In genomic region chr10:92130622-92131270, GRCh38 we compare ENCODE assay signal across 25 cellular contexts.
DNase-seq lines count a peak whose midpoint lies in the region; ATAC-seq, FAIRE-seq and TF ChIP-seq lines count a peak whose summit lies in the region.
"Had no signal": no experiment of that assay in that cellular context is flagged by ENCODE, and none has a peak within 500 bp of the region (broad histone marks: within the 10 kb centered on the region; RNA-seq: fewer than 3 reads in every experiment).

No MANE protein-coding gene starts in this region.

- H3K4me1 ChIP-seq in HepG2 (ENCODE audit: insufficient read depth, low read length) (peaks cover 34% of the 10 kb centered on the region), right lobe of liver (peaks cover 0 to 30% (median 7%) of the 10 kb centered on the region in 4 donors), upper lobe of left lung (peaks cover 0 to 5% (median 1%) of the 10 kb centered on the region in 4 donors)
- H3K4me1 ChIP-seq: BE2C, BLaER1 had no signal

- no peak overlapping the region for H2AFZ ChIP-seq in HepG2 (ENCODE audit: low read length)

- TF ChIP-seq CTCF in HepG2 (CRISPR knock-in tag; IDR thresholded peaks at IDR 0.05) (no peak), right lobe of liver (IDR thresholded peaks at IDR 0.05) (no peak), upper lobe of left lung (IDR thresholded peaks at IDR 0.05) (no peak)

- ATAC-seq in HepG2 (peak; percentile 56; the same call in 2 of the 3 replicates), right lobe of liver (peak; percentile 42 to 75 (median 62)), upper lobe of left lung (ENCODE audit: low FRiP score in 2 of 2) (no peak), GM18909 (IDR thresholded peaks at IDR 0.05; ENCODE audit: poor library complexity, unreplicated experiment) (no peak), GM18511 (IDR thresholded peaks at IDR 0.05; ENCODE audit: unreplicated experiment) (no peak)
- ATAC-seq: GM12878 had no signal

- BruUV-seq in HepG2 (replicated peaks; lab: Mats Ljungman, UMichigan) = no TSS peak

- DNase-seq in H54 (ENCODE audit: insufficient read length, low spot score) (no peak), HepG2 (ENCODE audit: low spot score) (no peak), right lobe of liver (no peak), upper lobe of left lung (no peak), OCI-M2 (lab: John Stamatoyannopoulos, UW; ENCODE audit: unreplicated experiment) (no peak)
- DNase-seq: 8988T; BE2C; C1 segment of cervical spinal cord; CD4-positive, alpha-beta memory T cell; CD4-positive, CD25-positive, alpha-beta regulatory T cell; CD8-positive, alpha-beta memory T cell; COR-L47; DMS 273 treated with DMSO at 0.1 percent for 48 hours; DMS153; DMS53; DMS79; DND-41; GDM1 had no signal

- TF ChIP-seq POLR2A in H54 (IDR thresholded peaks at IDR 0.05; ENCODE audit: low read depth, low read length) (no peak), HepG2 (IDR thresholded peaks at IDR 0.05; ENCODE audit: insufficient read depth in 1 of 2, low read depth in 2 of 2, low read length in 2 of 2) (no peak), right lobe of liver (IDR thresholded peaks at IDR 0.05) (no peak), upper lobe of left lung (IDR thresholded peaks at IDR 0.05) (no peak)

- CTCF ChIA-PET in HepG2 (lab: Yijun Ruan, JAX; ENCODE audit: low intra/inter-chr PET ratio, low total read pairs) = no interaction called here

- H3K27me3 ChIP-seq in HepG2 (ENCODE audit: control insufficient read depth in 1 of 2, insufficient read depth in 2 of 2, low read length in 2 of 2) (no peaks in the 10 kb centered on the region), right lobe of liver (no peaks in the 10 kb centered on the region), upper lobe of left lung (no peaks in the 10 kb centered on the region)
- H3K27me3 ChIP-seq: BE2C, BLaER1 had no signal

- H3K9me3 ChIP-seq in HepG2 (ENCODE audit: low read length) (no peaks in the 10 kb centered on the region), right lobe of liver (no peaks in the 10 kb centered on the region), upper lobe of left lung (no peaks in the 10 kb centered on the region)
- H3K9me3 ChIP-seq: BE2C had no signal

- H3K79me2 ChIP-seq in HepG2 (ENCODE audit: insufficient read depth, low read length) = no peaks in the 10 kb centered on the region

- TF ChIP-seq RAD21 in HepG2 (CRISPR knock-in tag; IDR thresholded peaks at IDR 0.05) = no peak

- H3K36me3 ChIP-seq in HepG2 (replicated peaks in 1 of 2; ENCODE audit: control insufficient read depth in 1 of 2, insufficient read depth in 2 of 2, low read length in 2 of 2) (no peaks in the 10 kb centered on the region), right lobe of liver (no peaks in the 10 kb centered on the region), upper lobe of left lung (no peaks in the 10 kb centered on the region)
- H3K36me3 ChIP-seq: BE2C had no signal

- no peak overlapping the region for H3K4me3 ChIP-seq in HepG2 (replicated peaks in 1 of 3; ENCODE audit: insufficient read depth in 1 of 3, low read depth in 2 of 3, low read length in 3 of 3)
- H3K4me3 ChIP-seq in right lobe of liver = no peak overlapping the region
- no peak overlapping the region for H3K4me3 ChIP-seq in upper lobe of left lung
- H3K4me3 ChIP-seq: BLaER1, GM12878 had no signal

- TF ChIP-seq EP300 in HepG2 (IDR thresholded peaks at IDR 0.05; ENCODE audit: low read depth in 2 of 2, low read length in 2 of 2) (no peak), HepG2 (CRISPR knock-in tag; IDR thresholded peaks at IDR 0.05; ENCODE audit: borderline replicate concordance) (no peak), upper lobe of left lung (IDR thresholded peaks at IDR 0.05) (no peak)

- intact Hi-C loops in HepG2 (cut with micrococcal nuclease; ENCODE audit: unreplicated experiment) = no loop called here
- intact Hi-C loops in right lobe of liver (cut with DNase I) = no loop called here

- H3K9ac ChIP-seq in HepG2 (ENCODE audit: insufficient read depth, low read depth, low read length) = no peak overlapping the region
- H3K9ac ChIP-seq: BLaER1 had no signal

- in situ Hi-C loops in HepG2 (cut with HindIII; ENCODE audit: extremely low pct_ligation_motif_present, low pct_unique_long_range_greater_than_20kb) = no loop called here

- no peak overlapping the region for H3K4me2 ChIP-seq in HepG2 (ENCODE audit: low read depth, low read length)
- H3K4me2 ChIP-seq: BLaER1 had no signal

- peak; percentile 45 for FAIRE-seq in H54 (lab: Jason Lieb, UNC)
- FAIRE-seq in islet of Langerhans (lab: Jason Lieb, UNC) = peak; percentile 38
- no peak for FAIRE-seq in HepG2 (lab: Jason Lieb, UNC)
- FAIRE-seq: A204.1, GM12878, GM18507 had no signal

- H3K27ac ChIP-seq in HepG2 (ENCODE audit: extremely low read length, insufficient read depth, low read length) = no peak overlapping the region
- peak overlapping the region in 1 of 3 donors; percentile 21 for H3K27ac ChIP-seq in right lobe of liver
- H3K27ac ChIP-seq in upper lobe of left lung = no peak overlapping the region
- H3K27ac ChIP-seq: BLaER1 had no signal

- H4K20me1 ChIP-seq in HepG2 (ENCODE audit: insufficient read depth, low read length) = no peaks in the 10 kb centered on the region
- H4K20me1 ChIP-seq: BLaER1 had no signal

- POLR2A ChIA-PET in HepG2 (lab: Yijun Ruan, JAX) = no interaction called here

TF ChIP-seq in HepG2, 621 proteins besides CTCF, POLR2A, EP300 and RAD21:
- no peak for TF ChIP-seq ZNF691 (CRISPR knock-in tag; IDR thresholded peaks at IDR 0.05; ENCODE audit: borderline replicate concordance, low read depth)
- 0 out of 2 replicates have a peak, but pooled peaks have one; percentile 9 for TF ChIP-seq TFAP4 (IDR thresholded peaks at IDR 0.05; ENCODE audit: borderline replicate concordance, low read depth)
- TF ChIP-seq ZNF543 (CRISPR knock-in tag; IDR thresholded peaks at IDR 0.05) = no peak
- peak; percentile 53; the same call in 1 of the 2 replicates for TF ChIP-seq FOXA3 (CRISPR knock-in tag; IDR thresholded peaks at IDR 0.05)
- TF ChIP-seq SRSF9 (IDR thresholded peaks at IDR 0.05; ENCODE audit: borderline replicate concordance, insufficient read depth, low read depth, low read length, poor library complexity, severe bottlenecking) = no peak
- TF ChIP-seq CC2D1A (CRISPR knock-in tag; IDR thresholded peaks at IDR 0.05) = no peak
- no peak for TF ChIP-seq HIVEP1 (CRISPR knock-in tag; IDR thresholded peaks at IDR 0.05)
- no peak for TF ChIP-seq ZNF337 (CRISPR knock-in tag; IDR thresholded peaks at IDR 0.05; ENCODE audit: borderline replicate concordance, low read depth)

Comparison
In these comparisons a context has a peak if more than half of its experiments do, and no peak if none do; other contexts are left out.
1. ATAC-seq: peak in HepG2 (single experiment) and right lobe of liver (4 of 4); none in upper lobe of left lung (0 of 2), GM18909 (single experiment) and GM18511 (single experiment).